Comparison of ENCODE assay signal across 8 cellular contexts in the genomic region with DNA sequence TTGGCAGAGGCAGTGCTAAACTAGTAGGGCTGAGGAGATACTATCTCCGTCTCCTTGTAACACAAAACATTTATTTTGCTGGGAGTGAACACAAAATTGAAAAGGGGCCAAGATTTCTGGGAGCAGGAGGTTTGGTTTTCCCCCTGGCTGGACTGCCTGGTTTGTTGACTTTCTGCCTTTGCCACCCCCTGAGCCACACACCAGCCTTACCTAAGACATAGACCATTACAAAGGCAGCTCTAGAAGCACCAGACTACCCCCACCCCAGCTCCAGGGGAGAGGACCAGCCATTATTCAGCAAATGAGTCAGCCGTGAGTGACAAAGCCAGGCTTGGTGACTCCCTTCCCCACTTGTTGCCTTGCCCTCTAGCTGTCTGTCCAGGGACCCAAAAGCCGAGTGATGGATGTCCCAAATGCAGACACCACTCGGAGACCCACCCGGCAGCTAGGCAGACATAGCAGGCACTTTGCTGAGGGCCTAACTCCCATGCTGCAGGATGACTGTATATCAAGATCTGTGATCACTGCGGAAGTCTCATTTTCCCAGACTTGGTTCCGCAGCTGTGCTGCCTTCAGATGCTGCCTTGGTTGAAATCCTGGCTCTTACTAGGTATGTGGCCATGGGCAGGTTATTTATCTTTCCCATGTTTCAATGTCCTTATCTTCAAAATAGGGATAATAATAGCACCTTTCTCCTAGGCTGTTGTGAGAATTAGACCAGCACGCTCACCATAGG. TPM values are rescaled to one million over a fixed set of nuclear protein-coding genes. Genes with fewer than 3 reads are reported as not detected.
DNase-seq lines count a peak whose midpoint lies in the region; ATAC-seq and TF ChIP-seq lines count a peak whose summit lies in the region.
"Had no signal": no experiment of that assay in that cellular context is flagged by ENCODE, and none has a peak within 500 bp of the region (broad histone marks: within the 10 kb centered on the region; RNA-seq: fewer than 3 reads in every experiment).

No MANE protein-coding gene starts in this region.

- ATAC-seq in heart right ventricle (peak in 5 of 8 donors; percentile 17 to 46 (median 24)), GM18870 (IDR thresholded peaks at IDR 0.05; ENCODE audit: unreplicated experiment) (no peak), GM19455 (IDR thresholded peaks at IDR 0.05; ENCODE audit: unreplicated experiment) (no peak)
- ATAC-seq: activated CD4-positive, alpha-beta T cell treated with anti-CD3 and anti-CD28 coated beads for 36 hours had no signal

- peak; percentile 29 for DNase-seq in H4 (ENCODE audit: low spot score)
- DNase-seq in NCI-H446 treated with DMSO at 0.1 percent for 48 hours (lab: John Stamatoyannopoulos, UW): peak; percentile 70
- DNase-seq in heart right ventricle: no peak
- DNase-seq in renal cortical epithelial cell (ENCODE audit: low read depth): peak; percentile 32
- DNase-seq in HCEC 1CT: no peak
- DNase-seq: activated CD4-positive, alpha-beta T cell treated with anti-CD3 and anti-CD28 coated beads for 36 hours had no signal

- intact Hi-C loops in heart right ventricle (cut with DNase I): no loop called here

- peaks cover 0 to 6% (median 0%) of the 10 kb centered on the region in 7 donors for H3K27me3 ChIP-seq in heart right ventricle

- H3K4me1 ChIP-seq in heart right ventricle: peaks cover 0 to 13% (median 0%) of the 10 kb centered on the region in 9 donors

- 67 to 71% methylated on average over 8 of the region's 8 CpGs for WGBS in heart right ventricle, 2 donors

- no peak overlapping the region for H3K4me3 ChIP-seq in heart right ventricle

- H3K27ac ChIP-seq in heart right ventricle: no peak overlapping the region

- no peaks in the 10 kb centered on the region for H3K36me3 ChIP-seq in heart right ventricle

- no peak for TF ChIP-seq CTCF in heart right ventricle (IDR thresholded peaks at IDR 0.05)

- no peaks in the 10 kb centered on the region for H3K9me3 ChIP-seq in heart right ventricle

RNA-seq across cellular contexts. Expression of gene CDON, which starts 17.7 kb away (rescaled TPM):
- 10.1 and 13.4 TPM in 2 replicates for total RNA-seq in H4 (2014; rRNA removed; shearing (Covaris generic))
- 10 to 100 TPM in 2 of 10 donors, 1 to 10 TPM in 8; 5.4 to 17.1 (median 9.3) TPM for total RNA-seq in heart right ventricle
- 1 to 10 TPM; 1.4 to 2.4 TPM for polyA plus RNA-seq in heart right ventricle
- 5.7 and 9.4 TPM in 2 replicates for total RNA-seq in renal cortical epithelial cell

Comparison
In these comparisons a context has a peak if more than half of its experiments do, and no peak if none do; other contexts are left out.
1. DNase-seq: peak in H4 (single experiment), NCI-H446 treated with DMSO at 0.1 percent for 48 hours (single experiment) and renal cortical epithelial cell (single experiment); none in heart right ventricle (0 of 2) and HCEC 1CT (single experiment).
2. ATAC-seq: peak in heart right ventricle (5 of 8); none in GM18870 (single experiment) and GM19455 (single experiment).